11 cellular contexts compared by ENCODE assay signal in the genomic region with DNA sequence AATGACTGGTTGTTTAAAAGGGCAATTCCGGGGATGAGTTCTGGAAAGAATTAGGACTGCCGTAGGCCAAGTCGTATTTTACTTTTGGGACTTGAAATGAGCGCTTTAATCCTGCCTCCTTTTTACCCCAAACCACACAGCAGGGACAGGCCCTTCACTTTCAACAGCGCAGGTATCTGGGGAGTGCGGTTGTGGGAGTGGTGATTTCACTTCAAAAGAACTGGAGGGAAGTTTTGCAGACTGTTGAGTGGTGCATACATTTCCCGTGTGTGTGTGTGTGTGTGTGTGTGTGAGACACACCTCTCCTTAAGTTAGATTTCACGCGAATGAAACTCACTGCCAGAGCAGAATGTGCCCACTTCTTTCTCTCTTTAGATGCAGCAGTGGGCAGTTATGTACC. TPM values are rescaled to one million over a fixed set of nuclear protein-coding genes. Genes with fewer than 3 reads are reported as not detected.
DNase-seq lines count a peak whose midpoint lies in the region; TF ChIP-seq lines count a peak whose summit lies in the region.
"Had no signal": no experiment of that assay in that cellular context is flagged by ENCODE, and none has a peak within 500 bp of the region (broad histone marks: within the 10 kb centered on the region; RNA-seq: fewer than 3 reads in every experiment).

No MANE protein-coding gene starts in this region.

- H3F3A ChIP-seq in neural progenitor cell (ENCODE audit: low read depth) = no peaks in the 10 kb centered on the region

- H3K36me3 ChIP-seq in HUES48 (ENCODE audit: control insufficient read depth, insufficient read depth, low read length) (no peaks in the 10 kb centered on the region), neural progenitor cell (no peaks in the 10 kb centered on the region)
- H3K36me3 ChIP-seq: MG63 had no signal

- peak overlapping the region; percentile 92 for H3K4me3 Mint-ChIP-seq in neural progenitor cell
- H3K4me3 Mint-ChIP-seq: T-helper 1 cell treated with Interleukin-12 subunit alpha and Interleukin-12 subunit beta and Interleukin-4 antibody, amounts not matched to agents 30 μg/mL and 1 μg/mL, for 36 hours had no signal

- no peaks in the 10 kb centered on the region for H4K20me1 ChIP-seq in neural progenitor cell (ENCODE audit: low read depth)

- no peaks in the 10 kb centered on the region for H3K79me2 ChIP-seq in neural progenitor cell (ENCODE audit: low read depth)

- H3K4me1 ChIP-seq in HUES48 (ENCODE audit: control insufficient read depth, insufficient read depth, low read length) (peaks cover 20% of the 10 kb centered on the region), neural progenitor cell (peaks cover 5% of the 10 kb centered on the region)

- DNase-seq in AG09309 (ENCODE audit: low read depth) (no peak), dorsolateral prefrontal cortex (no peak), neural progenitor cell (ENCODE audit: low spot score) (peak; percentile 2), NCI-H1092 treated with DMSO at 0.1 percent for 48 hours (lab: John Stamatoyannopoulos, UW) (no peak), nucleus accumbens (lab: John Stamatoyannopoulos, UW) (no peak), NCI-H2227 treated with DMSO at 0.1 percent for 48 hours (lab: John Stamatoyannopoulos, UW) (no peak), amniotic stem cell (lab: John Stamatoyannopoulos, UW) (no peak)
- DNase-seq: MG63; naive thymus-derived CD8-positive, alpha-beta T cell had no signal

- no peak overlapping the region for H2AFZ ChIP-seq in neural progenitor cell (replicated peaks)

- peaks cover 7% of the 10 kb centered on the region; the same call in 1 of the 2 replicates for H3K9me3 ChIP-seq in HUES48 (ENCODE audit: control insufficient read depth, insufficient read depth, low read length)
- H3K9me3 ChIP-seq in neural progenitor cell (ENCODE audit: low read depth) = peaks cover 10% of the 10 kb centered on the region
- H3K9me3 ChIP-seq: MG63 had no signal

- peak overlapping the region; percentile 78 for H3K4me3 ChIP-seq in AG09309 (ENCODE audit: control insufficient read depth, low read depth, low read length)
- peak overlapping the region; percentile 79 for H3K4me3 ChIP-seq in HUES48 (ENCODE audit: low read depth, low read length)
- H3K4me3 ChIP-seq in dorsolateral prefrontal cortex = peak overlapping the region in 55 of 59 donors; percentile 30 to 70 (median 56)
- H3K4me3 ChIP-seq in neural progenitor cell = peak overlapping the region; percentile 64
- H3K4me3 ChIP-seq: MG63 had no signal

- H3K4me2 ChIP-seq in neural progenitor cell = peak overlapping the region; percentile 84

- peaks cover 20% of the 10 kb centered on the region for H3K4me1 Mint-ChIP-seq in neural progenitor cell
- H3K4me1 Mint-ChIP-seq: naive thymus-derived CD8-positive, alpha-beta T cell had no signal

- H3K36me3 Mint-ChIP-seq in neural progenitor cell = peaks cover 15% of the 10 kb centered on the region

- peaks cover 20% of the 10 kb centered on the region for H3K9me3 Mint-ChIP-seq in neural progenitor cell

- intact Hi-C loops in dorsolateral prefrontal cortex (cut with DNase I) = no loop called here

- H3K27ac Mint-ChIP-seq in neural progenitor cell = no peak overlapping the region
- H3K27ac Mint-ChIP-seq: naive thymus-derived CD8-positive, alpha-beta T cell; T-helper 1 cell treated with Interleukin-12 subunit alpha and Interleukin-12 subunit beta and Interleukin-4 antibody, amounts not matched to agents 30 μg/mL and 1 μg/mL, for 36 hours had no signal

- TF ChIP-seq CTCF in AG09309 (IDR thresholded peaks at IDR 0.05; ENCODE audit: control insufficient read depth, insufficient read depth, low read depth, low read length, missing control alignments) (no peak), dorsolateral prefrontal cortex (IDR thresholded peaks at IDR 0.05 in 54 of 56, conservative IDR thresholded peaks at IDR 0.05 in 2 of 56; ENCODE audit: low read depth in 1 of 56, partially characterized antibody in 56 of 56) (no peak), neural progenitor cell (IDR thresholded peaks at IDR 0.05) (no peak)

- H3K27me3 ChIP-seq in HUES48 (ENCODE audit: control insufficient read depth, insufficient read depth, low read length) = peaks cover 49% of the 10 kb centered on the region
- H3K27me3 ChIP-seq in dorsolateral prefrontal cortex = peaks cover 0 to 49% (median 9%) of the 10 kb centered on the region in 45 donors
- peaks cover 33% of the 10 kb centered on the region for H3K27me3 ChIP-seq in neural progenitor cell

- H3K9ac ChIP-seq in HUES48 (ENCODE audit: low read depth, low read length) (no peak overlapping the region), neural progenitor cell (no peak overlapping the region)

- peaks cover 11% of the 10 kb centered on the region for H3K27me3 Mint-ChIP-seq in neural progenitor cell (ENCODE audit: insufficient read depth, low read depth)

- no peak overlapping the region for H3K27ac ChIP-seq in HUES48 (ENCODE audit: low read depth, low read length)
- H3K27ac ChIP-seq in dorsolateral prefrontal cortex = peak overlapping the region in 2 of 59 donors; percentile 1 to 44
- no peak overlapping the region for H3K27ac ChIP-seq in neural progenitor cell

RNA-seq across cellular contexts. Expression of a gene that starts 2.8 kb away (rescaled TPM):
- total RNA-seq in dorsolateral prefrontal cortex (10 to 100 TPM in 81 of 120 experiments, 1 to 10 TPM in 39; 2.9 to 22.7 (median 11.6) TPM), neural progenitor cell (ENCODE audit: low replicate concordance) (3.9 and 12.1 TPM in 2 replicates)
- total RNA-seq: naive thymus-derived CD8-positive, alpha-beta T cell had no signal
